In the genomic region with DNA sequence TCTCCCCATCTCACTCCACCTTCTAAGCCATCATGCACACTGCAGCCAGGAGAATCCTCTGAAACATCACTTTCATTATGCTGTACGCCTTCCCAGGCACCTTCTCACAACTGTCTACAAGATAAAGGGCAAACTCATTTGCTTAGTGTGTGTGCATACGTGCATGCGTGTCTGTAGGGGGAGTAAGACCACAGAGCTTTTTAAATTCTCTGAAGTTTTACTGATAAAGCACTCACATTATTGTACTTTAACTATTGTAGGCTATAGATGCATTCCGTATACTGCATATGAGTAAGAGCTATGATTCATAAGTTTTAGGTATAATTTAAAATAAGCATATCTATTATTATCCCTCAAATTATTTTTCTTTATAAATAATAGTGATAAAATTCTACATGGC, we compare ENCODE assay signal across 18 cellular contexts. TPM values are rescaled to one million over a fixed set of nuclear protein-coding genes. Genes with fewer than 3 reads are reported as not detected.
DNase-seq lines count a peak whose midpoint lies in the region; ATAC-seq and TF ChIP-seq lines count a peak whose summit lies in the region.
"Had no signal": no experiment of that assay in that cellular context is flagged by ENCODE, and none has a peak within 500 bp of the region (broad histone marks: within the 10 kb centered on the region; RNA-seq: fewer than 3 reads in every experiment).

No MANE protein-coding gene starts in this region.

- H3K9me2 ChIP-seq in GM23338 (ENCODE audit: insufficient read depth): 0 out of 2 replicates have a peak, but pooled peaks cover 4% of the 10 kb centered on the region

- H3K79me2 ChIP-seq in GM23338 (replicated peaks; ENCODE audit: insufficient read depth): no peaks in the 10 kb centered on the region
- no peaks in the 10 kb centered on the region for H3K79me2 ChIP-seq in neural progenitor cell (ENCODE audit: low read depth)

- no peak overlapping the region for H3K4me3 ChIP-seq in GM23338
- no peak overlapping the region for H3K4me3 ChIP-seq in choroid plexus epithelial cell (ENCODE audit: low read depth, low read length)
- H3K4me3 ChIP-seq in neural progenitor cell: no peak overlapping the region
- H3K4me3 ChIP-seq in adrenal gland: no peak overlapping the region

- no peaks in the 10 kb centered on the region for H3K4me1 ChIP-seq in GM23338 (ENCODE audit: insufficient read depth)
- H3K4me1 ChIP-seq in neural progenitor cell: no peaks in the 10 kb centered on the region
- H3K4me1 ChIP-seq in adrenal gland (replicated peaks in 1 of 2): peaks cover 0 to 10% of the 10 kb centered on the region in 2 donors

- H3K9ac ChIP-seq in neural progenitor cell: no peak overlapping the region

- intact Hi-C loops in adrenal gland (cut with DNase I): no loop called here

- no peak for TF ChIP-seq POLR2A in adrenal gland (IDR thresholded peaks at IDR 0.05)

- H3K9me3 ChIP-seq in neural progenitor cell (ENCODE audit: low read depth) (no peaks in the 10 kb centered on the region), adrenal gland (replicated peaks in 1 of 3) (no peaks in the 10 kb centered on the region)

- H3K36me3 ChIP-seq in GM23338 (ENCODE audit: insufficient read depth) (no peaks in the 10 kb centered on the region), neural progenitor cell (no peaks in the 10 kb centered on the region), adrenal gland (replicated peaks in 1 of 2) (peaks cover 0 to 8% of the 10 kb centered on the region in 2 donors)

- H3K4me3 Mint-ChIP-seq in GM23338: no peak overlapping the region
- no peak overlapping the region for H3K4me3 Mint-ChIP-seq in neural progenitor cell
- H3K4me3 Mint-ChIP-seq: activated CD4-positive, alpha-beta memory T cell treated with anti-CD3 and anti-CD28 coated beads for 36 hours; naive thymus-derived CD8-positive, alpha-beta T cell had no signal

- peaks cover 3% of the 10 kb centered on the region for H3K27me3 Mint-ChIP-seq in GM23338 (ENCODE audit: insufficient read depth, low read depth, poor library complexity)
- H3K27me3 Mint-ChIP-seq in neural progenitor cell (ENCODE audit: insufficient read depth, low read depth): peaks cover 2% of the 10 kb centered on the region
- H3K27me3 Mint-ChIP-seq: activated CD4-positive, alpha-beta memory T cell treated with anti-CD3 and anti-CD28 coated beads for 36 hours; naive thymus-derived CD8-positive, alpha-beta T cell had no signal

- peaks cover 18% of the 10 kb centered on the region for H3K4me1 Mint-ChIP-seq in GM23338
- no peaks in the 10 kb centered on the region for H3K4me1 Mint-ChIP-seq in neural progenitor cell

- no peaks in the 10 kb centered on the region for H3F3A ChIP-seq in GM23338 (replicated peaks; ENCODE audit: low read depth)
- H3F3A ChIP-seq in neural progenitor cell (ENCODE audit: low read depth): no peaks in the 10 kb centered on the region

- H2AFZ ChIP-seq in GM23338 (no peak overlapping the region), neural progenitor cell (replicated peaks) (no peak overlapping the region)

- H3K27me3 ChIP-seq in GM23338 (ENCODE audit: insufficient read depth): no peaks in the 10 kb centered on the region
- no peaks in the 10 kb centered on the region for H3K27me3 ChIP-seq in neural progenitor cell
- no peaks in the 10 kb centered on the region for H3K27me3 ChIP-seq in adrenal gland

- no peak overlapping the region for H3K4me2 ChIP-seq in GM23338
- no peak overlapping the region for H3K4me2 ChIP-seq in neural progenitor cell

- H3K9me3 Mint-ChIP-seq in GM23338: no peaks in the 10 kb centered on the region
- H3K9me3 Mint-ChIP-seq in neural progenitor cell: no peaks in the 10 kb centered on the region
- H3K9me3 Mint-ChIP-seq in activated naive CD4-positive, alpha-beta T cell treated with anti-CD3 and anti-CD28 coated beads, Interleukin-2, amount 50 U/mL, for 72 hours: no peaks in the 10 kb centered on the region
- H3K9me3 Mint-ChIP-seq: activated CD4-positive, alpha-beta memory T cell treated with anti-CD3 and anti-CD28 coated beads for 36 hours; naive thymus-derived CD8-positive, alpha-beta T cell had no signal

- DNase-seq in GM23338 (ENCODE audit: low spot score): no peak
- DNase-seq in NCI-H526 treated with DMSO at 0.1 percent for 48 hours (lab: John Stamatoyannopoulos, UW): peak; percentile 54
- no peak for DNase-seq in choroid plexus epithelial cell (ENCODE audit: low read depth)
- no peak for DNase-seq in neural progenitor cell (ENCODE audit: low spot score)
- no peak for DNase-seq in activated gamma-delta T cell treated with Interleukin-2 at 50 U/mL for 16 hours
- DNase-seq in adrenal gland: no peak
- no peak for DNase-seq in activated naive CD4-positive, alpha-beta T cell treated with anti-CD3 and anti-CD28 coated beads, Interleukin-2, amount 50 U/mL, for 72 hours (ENCODE audit: low spot score in 2 of 2)
- DNase-seq: activated CD4-positive, alpha-beta memory T cell treated with anti-CD3 and anti-CD28 coated beads for 36 hours; amniotic stem cell; naive thymus-derived CD8-positive, alpha-beta T cell; NCI-H1105 treated with DMSO at 0.1 percent for 48 hours; NCI-H345; stimulated activated CD4-positive, alpha-beta T cell treated with anti-CD3 and anti-CD28 coated beads, Interleukin-15, amount 100 ng/mL, for 24 hours; stimulated activated naive CD8-positive, alpha-beta T cell treated with anti-CD3 and anti-CD28 coated beads, Interleukin-15, Interleukin-2, amounts not matched to agents 100 U/mL and 50 U/mL, for 24 hours; SW 1271; trophoblast cell had no signal

- H3K36me3 Mint-ChIP-seq in GM23338 (ENCODE audit: low read depth): no peaks in the 10 kb centered on the region
- H3K36me3 Mint-ChIP-seq in neural progenitor cell: no peaks in the 10 kb centered on the region
- H3K36me3 Mint-ChIP-seq in activated naive CD4-positive, alpha-beta T cell treated with anti-CD3 and anti-CD28 coated beads, Interleukin-2, amount 50 U/mL, for 72 hours: peaks cover 0 to 5% of the 10 kb centered on the region in 2 donors

- ATAC-seq in GM23338: no peak
- no peak for ATAC-seq in activated naive CD4-positive, alpha-beta T cell treated with anti-CD3 and anti-CD28 coated beads, Interleukin-2, amount 50 U/mL, for 72 hours
- ATAC-seq: naive thymus-derived CD8-positive, alpha-beta T cell; stimulated activated naive CD8-positive, alpha-beta T cell treated with anti-CD3 and anti-CD28 coated beads, Interleukin-15, Interleukin-2, amounts not matched to agents 100 U/mL and 50 U/mL, for 24 hours had no signal

- TF ChIP-seq CTCF in GM23338 (conservative IDR thresholded peaks at IDR 0.05; ENCODE audit: low read depth in 2 of 2): peak; percentile 13 to 15; a peak in 1 of 4 replicates
- peak; percentile 34 for TF ChIP-seq CTCF in choroid plexus epithelial cell (conservative IDR thresholded peaks at IDR 0.05; ENCODE audit: low read depth, low read length)
- peak; percentile 22 for TF ChIP-seq CTCF in neural progenitor cell (IDR thresholded peaks at IDR 0.05)
- no peak for TF ChIP-seq CTCF in adrenal gland (IDR thresholded peaks at IDR 0.05)

- H3K27ac Mint-ChIP-seq in GM23338 (no peak overlapping the region), neural progenitor cell (no peak overlapping the region)
- no peak overlapping the region for H3K27ac Mint-ChIP-seq in activated naive CD4-positive, alpha-beta T cell treated with anti-CD3 and anti-CD28 coated beads, Interleukin-2, amount 50 U/mL, for 72 hours
- H3K27ac Mint-ChIP-seq: activated CD4-positive, alpha-beta memory T cell treated with anti-CD3 and anti-CD28 coated beads for 36 hours had no signal

- H4K20me1 ChIP-seq in GM23338 (replicated peaks; ENCODE audit: insufficient read depth): no peaks in the 10 kb centered on the region
- no peaks in the 10 kb centered on the region for H4K20me1 ChIP-seq in neural progenitor cell (ENCODE audit: low read depth)

- WGBS in adrenal gland, 4 donors: 84 to 89% (median 88%) methylated on average over 4 of the region's 4 CpGs

- H3K27ac ChIP-seq in GM23338 (ENCODE audit: low read depth): no peak overlapping the region
- no peak overlapping the region for H3K27ac ChIP-seq in neural progenitor cell
- no peak overlapping the region for H3K27ac ChIP-seq in adrenal gland

TF ChIP-seq in GM23338, 12 proteins besides CTCF, POLR2A, EP300 and RAD21 (continues in another document):
- TF ChIP-seq, protein P1, sequence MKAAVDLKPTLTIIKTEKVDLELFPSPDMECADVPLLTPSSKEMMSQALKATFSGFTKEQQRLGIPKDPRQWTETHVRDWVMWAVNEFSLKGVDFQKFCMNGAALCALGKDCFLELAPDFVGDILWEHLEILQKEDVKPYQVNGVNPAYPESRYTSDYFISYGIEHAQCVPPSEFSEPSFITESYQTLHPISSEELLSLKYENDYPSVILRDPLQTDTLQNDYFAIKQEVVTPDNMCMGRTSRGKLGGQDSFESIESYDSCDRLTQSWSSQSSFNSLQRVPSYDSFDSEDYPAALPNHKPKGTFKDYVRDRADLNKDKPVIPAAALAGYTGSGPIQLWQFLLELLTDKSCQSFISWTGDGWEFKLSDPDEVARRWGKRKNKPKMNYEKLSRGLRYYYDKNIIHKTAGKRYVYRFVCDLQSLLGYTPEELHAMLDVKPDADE (IDR thresholded peaks at IDR 0.05): no peak

RNA-seq across cellular contexts. Expression of a gene that starts 15.3 kb away (rescaled TPM):
- total RNA-seq in GM23338 (2014; rRNA removed; shearing (Covaris generic)): 0.14 TPM in 1 of 2 replicates, not detected in the other
- polyA plus RNA-seq in GM23338 (2016; fragmentation: Nextera tagmentation; extraction: Ambion mirVana) (0.08 TPM in 1 of 2 replicates, not detected in the other), adrenal gland (1 to 10 TPM in 2 of 3 donors, under 1 TPM in 1; 0.05 to 3.5 (median 2.4) TPM)
- total RNA-seq in neural progenitor cell (ENCODE audit: low replicate concordance) (0.22 TPM in 1 of 2 replicates, not detected in the other), adrenal gland (under 1 TPM in 7 of 8 donors, not detected in 1; 0.11 to 0.84 (median 0.18) TPM)
- under 1 TPM in 1 of 2 donors, not detected in 1; 0.49 TPM for total RNA-seq in activated naive CD4-positive, alpha-beta T cell treated with anti-CD3 and anti-CD28 coated beads, Interleukin-2, amount 50 U/mL, for 72 hours
- total RNA-seq: lung microvascular endothelial cell had no signal
- polyA plus RNA-seq: BJ; naive thymus-derived CD8-positive, alpha-beta T cell had no signal

RNA-seq across cellular contexts. Expression of a gene that starts 57.9 kb away (rescaled TPM):
- 4.1 and 12.5 TPM in 2 replicates for total RNA-seq in GM23338 (2014; rRNA removed; shearing (Covaris generic))
- polyA plus RNA-seq in GM23338 (2016; fragmentation: Nextera tagmentation; extraction: Ambion mirVana) (3.4 and 5.1 TPM in 2 replicates), adrenal gland (10 to 100 TPM in 1 of 3 donors, 1 to 10 TPM in 2; 7.3 to 25.1 (median 7.4) TPM)
- total RNA-seq in neural progenitor cell (ENCODE audit: low replicate concordance) (21.8 and 33.4 TPM in 2 replicates), adrenal gland (10 to 100 TPM in 5 of 8 donors, 1 to 10 TPM in 3; 5.6 to 26.9 (median 16.5) TPM)
- 10 to 100 TPM in 1 of 2 donors, 1 to 10 TPM in 1; 5.4 to 15.7 TPM for total RNA-seq in activated naive CD4-positive, alpha-beta T cell treated with anti-CD3 and anti-CD28 coated beads, Interleukin-2, amount 50 U/mL, for 72 hours

Comparison
In these comparisons a context has a peak if more than half of its experiments do, and no peak if none do; other contexts are left out.
1. CTCF ChIP-seq: peak in GM23338 (2 of 2), choroid plexus epithelial cell (single experiment) and neural progenitor cell (single experiment); none in adrenal gland (0 of 6).